In the genomic region with DNA sequence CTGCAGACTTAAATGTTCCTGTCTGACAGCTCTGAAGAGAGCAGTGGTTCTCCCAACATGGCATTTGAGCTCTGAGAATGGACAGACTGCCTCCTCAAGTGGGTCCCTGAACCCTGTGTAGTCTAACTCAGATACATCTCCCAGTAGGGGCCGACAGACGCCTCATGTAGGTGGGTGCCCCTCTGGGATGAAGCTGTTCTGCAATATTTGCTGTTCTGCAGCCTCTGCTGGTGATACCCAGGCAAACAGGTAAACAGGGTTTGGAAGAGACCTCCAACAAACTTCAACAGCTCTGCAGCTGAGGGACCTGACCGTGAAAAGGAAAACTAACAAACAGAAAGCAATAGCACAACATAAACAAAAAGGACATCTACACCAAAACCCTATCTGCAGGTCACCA, we compare ENCODE assay signal across 7 cellular contexts. TPM values are rescaled to one million over a fixed set of nuclear protein-coding genes. Genes with fewer than 3 reads are reported as not detected.
DNase-seq lines count a peak whose midpoint lies in the region; ATAC-seq and TF ChIP-seq lines count a peak whose summit lies in the region.
"Not testable (repeated sequence)": the region's sequence is repeated elsewhere in the genome, so short reads cannot be mapped to it uniquely, and the experiment has no call there.

No MANE protein-coding gene starts in this region.

- not testable (repeated sequence) for DNase-seq in CD14-positive monocyte (ENCODE audit: low spot score); activated CD8-positive, alpha-beta T cell treated with anti-CD3 and anti-CD28 coated beads for 36 hours; left lobe of liver (ENCODE audit: low spot score); neuronal stem cell (ENCODE audit: low spot score)

- not testable (repeated sequence) for H3K79me1 ChIP-seq in neuronal stem cell (ENCODE audit: low read depth, low read length)

- intact Hi-C loops in CD14-positive monocyte (cut with micrococcal nuclease) = loop anchor here in 1 of 2 donors (5.0 kb wide), 1 partner anchor 452 kb away; the partner anchor contains the start of gene DTWD2
- intact Hi-C loops in activated CD8-positive, alpha-beta T cell treated with anti-CD3 and anti-CD28 coated beads for 36 hours (cut with micrococcal nuclease) = not testable (repeated sequence)

- not testable (repeated sequence) for H3K18ac ChIP-seq in neuronal stem cell (ENCODE audit: low read length)

- not testable (repeated sequence) for H4K91ac ChIP-seq in neuronal stem cell (ENCODE audit: low read depth, low read length, poor library complexity)

- H3K36me3 Mint-ChIP-seq in CD14-positive monocyte; IgD-negative memory B cell; activated CD8-positive, alpha-beta T cell treated with anti-CD3 and anti-CD28 coated beads for 36 hours (ENCODE audit: low read depth); activated naive CD8-positive, alpha-beta T cell: not testable (repeated sequence)

- peak overlapping the region; percentile 30 for H2AFZ ChIP-seq in neuronal stem cell (ENCODE audit: low read length)

- H3K27ac ChIP-seq in neuronal stem cell (replicated peaks; ENCODE audit: low read length) = not testable (repeated sequence)

- not testable (repeated sequence) for H3K14ac ChIP-seq in neuronal stem cell (ENCODE audit: low read length)

- H3K4me3 Mint-ChIP-seq in CD14-positive monocyte = peak overlapping the region; percentile 79 to 89
- H3K4me3 Mint-ChIP-seq in IgD-negative memory B cell = peak overlapping the region; percentile 81 to 93 (median 83)
- H3K4me3 Mint-ChIP-seq in activated CD8-positive, alpha-beta T cell treated with anti-CD3 and anti-CD28 coated beads for 36 hours = peak overlapping the region; percentile 64
- peak overlapping the region; percentile 87 for H3K4me3 Mint-ChIP-seq in activated naive CD8-positive, alpha-beta T cell

- H3K9me3 Mint-ChIP-seq in CD14-positive monocyte = peaks cover 0 to 13% (median 6%) of the 10 kb centered on the region in 7 donors
- H3K9me3 Mint-ChIP-seq in IgD-negative memory B cell; activated CD8-positive, alpha-beta T cell treated with anti-CD3 and anti-CD28 coated beads for 36 hours; activated naive CD8-positive, alpha-beta T cell (ENCODE audit: low read depth): not testable (repeated sequence)

- not testable (repeated sequence) for H3K27me3 ChIP-seq in neuronal stem cell (ENCODE audit: control insufficient read depth in 3 of 3, insufficient read depth in 3 of 3, low read depth in 1 of 3, low read length in 3 of 3)

- CTCF ChIA-PET in activated CD8-positive, alpha-beta T cell treated with anti-CD3 and anti-CD28 coated beads for 36 hours (lab: Charles Lee) = interaction anchor here (1.5 to 1.8 kb wide), 4 partner anchors 13 to 455 kb away, joined by 4 to 10 read pairs (median 6); partner anchors contain the start of genes DTWD2 and HSD17B4

- not testable (repeated sequence) for H3K27me3 Mint-ChIP-seq in CD14-positive monocyte (ENCODE audit: low read depth in 3 of 3); IgD-negative memory B cell; activated CD8-positive, alpha-beta T cell treated with anti-CD3 and anti-CD28 coated beads for 36 hours
- H3K27me3 Mint-ChIP-seq in activated naive CD8-positive, alpha-beta T cell = peaks cover 11% of the 10 kb centered on the region

- H3K4me2 ChIP-seq in neuronal stem cell (ENCODE audit: insufficient read depth, low read length, poor library complexity, severe bottlenecking) = not testable (repeated sequence)

- TF ChIP-seq CTCF in CD14-positive monocyte (IDR thresholded peaks at IDR 0.05); activated CD8-positive, alpha-beta T cell treated with anti-CD3 and anti-CD28 coated beads for 36 hours (IDR thresholded peaks at IDR 0.05): not testable (repeated sequence)

- not testable (repeated sequence) for H3K23ac ChIP-seq in neuronal stem cell (ENCODE audit: low read depth, low read length, poor library complexity)

- H3K36me3 ChIP-seq in neuronal stem cell (replicated peaks in 1 of 2; ENCODE audit: control insufficient read depth in 2 of 2, insufficient read depth in 2 of 2, low read length in 2 of 2) = not testable (repeated sequence)

- not testable (repeated sequence) for H2AK5ac ChIP-seq in neuronal stem cell (ENCODE audit: low read depth, low read length)

- POLR2A ChIA-PET in activated CD8-positive, alpha-beta T cell treated with anti-CD3 and anti-CD28 coated beads for 36 hours (lab: Charles Lee) = interaction anchor here (1.1 kb wide), 1 partner anchor 99 kb away, joined by 5 read pairs; no protein-coding TSS in a partner anchor

- peak overlapping the region in 1 of 7 donors; percentile 35 for H3K27ac Mint-ChIP-seq in CD14-positive monocyte
- not testable (repeated sequence) for H3K27ac Mint-ChIP-seq in IgD-negative memory B cell; activated CD8-positive, alpha-beta T cell treated with anti-CD3 and anti-CD28 coated beads for 36 hours; activated naive CD8-positive, alpha-beta T cell

- H3K4me1 Mint-ChIP-seq in CD14-positive monocyte (peaks cover 41% of the 10 kb centered on the region), IgD-negative memory B cell (peaks cover 6 to 11% (median 9%) of the 10 kb centered on the region in 3 donors)
- peaks cover 13% of the 10 kb centered on the region for H3K4me1 Mint-ChIP-seq in activated CD8-positive, alpha-beta T cell treated with anti-CD3 and anti-CD28 coated beads for 36 hours (ENCODE audit: low read depth)
- H3K4me1 Mint-ChIP-seq in activated naive CD8-positive, alpha-beta T cell (ENCODE audit: low read depth) = peaks cover 17% of the 10 kb centered on the region

- H2BK5ac ChIP-seq in neuronal stem cell (ENCODE audit: low read length) = not testable (repeated sequence)

- not testable (repeated sequence) for H2BK12ac ChIP-seq in neuronal stem cell (ENCODE audit: low read length)

- H3K4me3 ChIP-seq in neuronal stem cell (ENCODE audit: low read length in 2 of 2) = not testable (repeated sequence)

- not testable (repeated sequence) for H3K4me1 ChIP-seq in neuronal stem cell (ENCODE audit: control insufficient read depth in 2 of 2, insufficient read depth in 1 of 2, low read depth in 1 of 2, low read length in 2 of 2)

- ATAC-seq in GM19023 (IDR thresholded peaks at IDR 0.05; ENCODE audit: unreplicated experiment) (peak; percentile 13), left lobe of liver (peak; percentile 40)
- not testable (repeated sequence) for ATAC-seq in activated CD8-positive, alpha-beta T cell treated with anti-CD3 and anti-CD28 coated beads for 36 hours

- not testable (repeated sequence) for H3K9ac ChIP-seq in neuronal stem cell (ENCODE audit: low read depth, low read length, poor library complexity)

- H4K8ac ChIP-seq in neuronal stem cell (ENCODE audit: low read depth, low read length) = not testable (repeated sequence)

- not testable (repeated sequence) for H3K4ac ChIP-seq in neuronal stem cell (ENCODE audit: low read length)

- not testable (repeated sequence) for H3K9me3 ChIP-seq in neuronal stem cell (replicated peaks in 1 of 2; ENCODE audit: control insufficient read depth in 2 of 2, insufficient read depth in 1 of 2, low read depth in 1 of 2, low read length in 2 of 2)

- not testable (repeated sequence) for H2BK120ac ChIP-seq in neuronal stem cell (ENCODE audit: low read depth, low read length)

- no CpG with 5 or more reads among the region's 3 CpGs for WGBS in neuronal stem cell (ENCODE audit: extremely low coverage in 2 of 2, insufficient read length in 2 of 2, insufficient replicate concordance in 1 of 2), 2 donors

- not testable (repeated sequence) for H2BK15ac ChIP-seq in neuronal stem cell (ENCODE audit: low read length)

RNA-seq across cellular contexts. Expression of gene HSD17B4, which starts 12.7 kb away (rescaled TPM):
- polyA plus RNA-seq in CD14-positive monocyte (100 to 1,000 TPM; 158 to 167 TPM), IgD-negative memory B cell (117 TPM)
- 100 to 1,000 TPM in 1 of 2 experiments, 10 to 100 TPM in 1; 94.3 to 111 TPM for total RNA-seq in activated CD8-positive, alpha-beta T cell treated with anti-CD3 and anti-CD28 coated beads for 36 hours
- 664 TPM for total RNA-seq in left lobe of liver
- polyA plus RNA-seq in neuronal stem cell (2013, experiment 1 of 2) = 167 TPM
- 152 TPM for polyA plus RNA-seq in neuronal stem cell (2013, experiment 2 of 2)
